Comparison of ENCODE assay signal across 35 cellular contexts in the genomic region with DNA sequence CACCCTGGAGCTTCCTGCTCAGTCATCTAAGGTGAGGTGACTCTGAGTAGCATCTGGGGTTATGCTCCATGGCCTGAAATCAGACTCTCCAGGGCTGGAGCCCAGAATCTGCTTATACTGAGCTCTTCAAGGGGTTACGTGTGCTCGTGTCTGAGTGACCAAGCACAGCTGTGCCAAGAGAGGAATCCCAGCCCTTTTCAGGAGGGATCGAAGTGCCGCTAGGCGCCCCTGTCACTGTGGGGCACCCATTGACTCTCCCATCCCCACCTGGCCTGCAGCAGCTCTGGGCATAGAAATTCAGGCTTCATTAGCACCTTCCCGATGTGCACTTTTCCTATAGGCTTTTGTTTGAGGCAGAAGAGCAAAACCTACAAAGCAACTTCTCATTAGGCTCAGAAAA.
"Had no signal": no experiment of that assay in that cellular context is flagged by ENCODE, and none has a peak within 500 bp of the region (broad histone marks: within the 10 kb centered on the region; RNA-seq: fewer than 3 reads in every experiment).

No MANE protein-coding gene starts in this region.

- H3K4me3 ChIP-seq: Peyer's patch, SJSA1 had no signal

- H3K4me2 ChIP-seq: KMS-11, SK-N-SH had no signal

- H3K9ac ChIP-seq: KMS-11, SK-N-SH had no signal

- H3K9me3 ChIP-seq: Peyer's patch, SJSA1, SK-N-SH had no signal

- H3K27me3 ChIP-seq: brain microvascular endothelial cell, Peyer's patch, SJSA1 had no signal

- H3K27ac ChIP-seq: brain microvascular endothelial cell, KMS-11, Peyer's patch, SJSA1 had no signal

- FAIRE-seq: TTC549 had no signal

- H3K36me3 ChIP-seq: brain microvascular endothelial cell, Peyer's patch, SJSA1 had no signal

- DNase-seq: activated B cell treated with CpG ODN at 0.5 μM for 24 hours; activated CD4-positive, alpha-beta T cell treated with anti-CD3 and anti-CD28 coated beads for 48 hours; activated CD4-positive, alpha-beta T cell treated with anti-CD3 and anti-CD28 coated beads, Interleukin-2, amount 50 U/mL, for 4 hours; activated CD4-positive, CD25-positive, alpha-beta regulatory T cell treated with anti-CD3 and anti-CD28 coated beads, Interleukin-2, amount 50 U/mL, for 72 hours; activated CD8-positive, alpha-beta memory T cell treated with anti-CD3 and anti-CD28 coated beads, Interleukin-2, amount 50 U/mL, for 4 hours; activated CD8-positive, alpha-beta T cell treated with anti-CD3 and anti-CD28 coated beads for 36 hours; activated naive CD4-positive, alpha-beta T cell; activated naive CD4-positive, alpha-beta T cell treated with anti-CD3 and anti-CD28 coated beads, Interleukin-2, amount 50 U/mL, for 16 hours; activated naive CD8-positive, alpha-beta T cell treated with anti-CD3 and anti-CD28 coated beads for 36 hours; activated T-cell treated with anti-CD3 and anti-CD28 coated beads for 4 hours; activated T-cell treated with anti-CD3 and anti-CD28 coated beads, Interleukin-2, amount 50 U/mL, for 4 hours; amniotic stem cell; aorta; brain microvascular endothelial cell; central memory CD4-positive, alpha-beta T cell; MM.1S; MV-4-11; NCI-H1105; NCI-H1417 treated with DMSO at 0.1 percent for 48 hours; NCI-H187 treated with DMSO at 0.1 percent for 48 hours; NCI-H2081; NCI-H2171 treated with DMSO at 0.1 percent for 48 hours; NCI-H2227 treated with DMSO at 0.1 percent for 48 hours; NCI-H446; NCI-H510A treated with DMSO at 0.1 percent for 48 hours; NCI-H526 treated with DMSO at 0.1 percent for 48 hours; NCI-H774; PC-3; RPMI8226; SHP77 treated with DMSO at 0.1 percent for 48 hours; SK-N-SH had no signal

- H3K4me1 ChIP-seq: Peyer's patch had no signal

- ATAC-seq: activated CD8-positive, alpha-beta T cell treated with anti-CD3 and anti-CD28 coated beads for 36 hours; activated T-cell treated with anti-CD3 and anti-CD28 coated beads, Interleukin-2, amount 50 U/mL, for 4 hours; PC-3 had no signal
